21 cellular contexts compared by ENCODE assay signal in genomic region chr6:158545043-158545966, GRCh38. TPM values are rescaled to one million over a fixed set of nuclear protein-coding genes. Genes with fewer than 3 reads are reported as not detected.
DNase-seq lines count a peak whose midpoint lies in the region; ATAC-seq and TF ChIP-seq lines count a peak whose summit lies in the region.
"Had no signal": no experiment of that assay in that cellular context is flagged by ENCODE, and none has a peak within 500 bp of the region (broad histone marks: within the 10 kb centered on the region; RNA-seq: fewer than 3 reads in every experiment).

No MANE protein-coding gene starts in this region.

- H3K9ac ChIP-seq in IMR-90 (ENCODE audit: low read depth, low read length) = no peak overlapping the region
- H3K9ac ChIP-seq: BLaER1 had no signal

- in situ Hi-C loops in IMR-90 (cut with MboI; ENCODE audit: low sequenced_read_pairs) = no loop called here

- CTCF ChIA-PET in IMR-90 (lab: Yijun Ruan, JAX) = no interaction called here

- no peak overlapping the region for H2BK20ac ChIP-seq in IMR-90 (ENCODE audit: low read depth, low read length)

- no peak overlapping the region for H3K56ac ChIP-seq in IMR-90 (ENCODE audit: extremely low read depth, insufficient read depth, low read length)

- POLR2A ChIA-PET in IMR-90 (lab: Charles Lee; ENCODE audit: unreplicated experiment) = no interaction called here

- H3K36me3 ChIP-seq in IMR-90 (ENCODE audit: control insufficient read depth, insufficient read depth, low read length) = no peaks in the 10 kb centered on the region
- no peaks in the 10 kb centered on the region for H3K36me3 ChIP-seq in upper lobe of left lung
- no peaks in the 10 kb centered on the region for H3K36me3 ChIP-seq in gastroesophageal sphincter
- H3K36me3 ChIP-seq: BLaER1 had no signal

- no peak overlapping the region for H2AK5ac ChIP-seq in IMR-90 (ENCODE audit: low read depth, low read length)

- intact Hi-C loops in IMR-90 (cut with micrococcal nuclease) = no loop called here

- no peaks in the 10 kb centered on the region for H4K20me1 ChIP-seq in IMR-90 (ENCODE audit: insufficient read depth, low read length)
- H4K20me1 ChIP-seq: BLaER1 had no signal

- no peak overlapping the region for H4K91ac ChIP-seq in IMR-90 (ENCODE audit: insufficient read depth, low read depth, low read length)

- no peak overlapping the region for H2BK120ac ChIP-seq in IMR-90 (ENCODE audit: low read depth, low read length)

- no peak overlapping the region for H4K5ac ChIP-seq in IMR-90 (ENCODE audit: low read depth, low read length)

- H3K4me2 ChIP-seq in IMR-90 (ENCODE audit: low read depth, low read length) = no peak overlapping the region
- H3K4me2 ChIP-seq: A549, BLaER1 had no signal

- ATAC-seq in IMR-90 (ENCODE audit: low read depth) (no peak), upper lobe of left lung (ENCODE audit: low FRiP score in 2 of 2) (no peak), gastroesophageal sphincter (no peak)
- ATAC-seq: A549, HCT116 had no signal

- TF ChIP-seq EP300 in upper lobe of left lung (IDR thresholded peaks at IDR 0.05) = no peak
- no peak for TF ChIP-seq EP300 in gastroesophageal sphincter (IDR thresholded peaks at IDR 0.05)

- no peak overlapping the region for H3K27ac ChIP-seq in IMR-90 (ENCODE audit: insufficient read depth, low read length)
- H3K27ac ChIP-seq in caudate nucleus (ENCODE audit: low read depth, low read length) = peak overlapping the region; percentile 59
- H3K27ac ChIP-seq in upper lobe of left lung = no peak overlapping the region
- no peak overlapping the region for H3K27ac ChIP-seq in gastroesophageal sphincter
- H3K27ac ChIP-seq: A549, BLaER1, HL-60 had no signal

- H3K4me1 ChIP-seq in IMR-90 (ENCODE audit: control insufficient read depth, insufficient read depth, low read length) = no peaks in the 10 kb centered on the region
- H3K4me1 ChIP-seq in upper lobe of left lung = no peaks in the 10 kb centered on the region
- H3K4me1 ChIP-seq in gastroesophageal sphincter = no peaks in the 10 kb centered on the region
- H3K4me1 ChIP-seq: A549, BLaER1 had no signal

- no peaks in the 10 kb centered on the region for H3K9me1 ChIP-seq in IMR-90 (ENCODE audit: insufficient read depth, low read length)

- no peak for TF ChIP-seq CTCF in IMR-90 (conservative IDR thresholded peaks at IDR 0.05; ENCODE audit: low read depth, low read length)
- no peak for TF ChIP-seq CTCF in upper lobe of left lung (IDR thresholded peaks at IDR 0.05)
- TF ChIP-seq CTCF in gastroesophageal sphincter (IDR thresholded peaks at IDR 0.05) = no peak

- H3K4ac ChIP-seq in IMR-90 (ENCODE audit: low read depth, low read length) = no peak overlapping the region

- DNase-seq in IMR-90 = no peak
- DNase-seq in caudate nucleus (lab: John Stamatoyannopoulos, UW) = peak in 18 of 61 donors; percentile 9 to 63 (median 29)
- peak; percentile 79 for DNase-seq in mesenteric fat pad (ENCODE audit: low spot score)
- peak; percentile 7 to 58 for DNase-seq in upper lobe of left lung
- no peak for DNase-seq in AG08395 (ENCODE audit: low spot score)
- no peak for DNase-seq in NCI-H187 (lab: John Stamatoyannopoulos, UW)
- DNase-seq: CD4-positive, alpha-beta T cell; COR-L47; DMS79; NCI-H1105; NCI-H146; NCI-H2029 treated with DMSO at 0.1 percent for 48 hours; NCI-H345; NCI-H524; NCI-H774; SIG-M5 had no signal

- no peak overlapping the region for H2AK9ac ChIP-seq in IMR-90 (replicated peaks; ENCODE audit: low read depth, low read length, poor library complexity)

- no peak overlapping the region for H3K18ac ChIP-seq in IMR-90 (ENCODE audit: low read depth, low read length)

- H3K9me3 ChIP-seq in IMR-90 (ENCODE audit: control insufficient read depth, insufficient read depth, low read length) = no peaks in the 10 kb centered on the region
- H3K9me3 ChIP-seq in upper lobe of left lung = no peaks in the 10 kb centered on the region
- no peaks in the 10 kb centered on the region for H3K9me3 ChIP-seq in gastroesophageal sphincter
- H3K9me3 ChIP-seq: A549, BLaER1 had no signal

- no peak overlapping the region for H3K23ac ChIP-seq in IMR-90 (ENCODE audit: low read depth, low read length)

- dilution Hi-C loops in IMR-90 (cut with HindIII; ENCODE audit: low sequenced_read_pairs, unreplicated experiment) = no loop called here

- TF ChIP-seq RAD21 in IMR-90 (IDR thresholded peaks at IDR 0.05; ENCODE audit: low read length) = no peak

- no peaks in the 10 kb centered on the region for H3K79me1 ChIP-seq in IMR-90 (ENCODE audit: low read depth in 1 of 2, low read length in 2 of 2)

- no peak overlapping the region for H4K8ac ChIP-seq in IMR-90 (ENCODE audit: low read depth in 2 of 2, low read length in 2 of 2)

- WGBS in IMR-90 (ENCODE audit: extremely low coverage in 2 of 2, insufficient read length in 1 of 2), 2 experiments = 71% methylated on average over 8 of the region's 30 CpGs; no CpG with 5 or more reads in 1 of the 2 experiments
- 80 to 81% methylated on average over 28 to 30 of the region's 30 CpGs for WGBS in upper lobe of left lung, 2 donors
- WGBS in gastroesophageal sphincter (ENCODE audit: low coverage in 1 of 2), 2 donors = 74 to 90% methylated on average over 4 to 20 of the region's 30 CpGs

- H3K4me3 ChIP-seq in IMR-90 (ENCODE audit: insufficient read depth, low read depth, low read length) (no peak overlapping the region), upper lobe of left lung (no peak overlapping the region), gastroesophageal sphincter (no peak overlapping the region)
- H3K4me3 ChIP-seq: A549, BLaER1 had no signal

- H3K27me3 ChIP-seq in IMR-90 (ENCODE audit: control insufficient read depth, insufficient read depth, low read length) = peaks cover 18% of the 10 kb centered on the region
- no peaks in the 10 kb centered on the region for H3K27me3 ChIP-seq in upper lobe of left lung
- H3K27me3 ChIP-seq in gastroesophageal sphincter = peaks cover 29% of the 10 kb centered on the region
- H3K27me3 ChIP-seq: BLaER1 had no signal

- H2AFZ ChIP-seq in IMR-90 (replicated peaks; ENCODE audit: low read length, poor library complexity) = peak overlapping the region; percentile 3

- BruUV-seq in IMR-90 (replicated peaks; lab: Mats Ljungman, UMichigan) = no TSS peak

- TF ChIP-seq POLR2A in IMR-90 (IDR thresholded peaks at IDR 0.05; ENCODE audit: low read depth, low read length) (no peak), upper lobe of left lung (IDR thresholded peaks at IDR 0.05) (no peak), gastroesophageal sphincter (IDR thresholded peaks at IDR 0.05) (no peak)

- H2BK5ac ChIP-seq in IMR-90 (ENCODE audit: low read depth, low read length, poor library complexity, severe bottlenecking) = no peak overlapping the region

- H3K14ac ChIP-seq in IMR-90 (replicated peaks; ENCODE audit: low read depth, low read length) = no peak overlapping the region

- no peak overlapping the region for H2BK15ac ChIP-seq in IMR-90 (ENCODE audit: low read depth, low read length)

TF ChIP-seq in IMR-90, 13 proteins besides CTCF, POLR2A, EP300 and RAD21:
- TF ChIP-seq NFE2L2 (IDR thresholded peaks at IDR 0.05; ENCODE audit: low read depth, low read length) (no peak), SMC3 (IDR thresholded peaks at IDR 0.05; ENCODE audit: low read depth, low read length) (no peak), CHD1 (IDR thresholded peaks at IDR 0.05; ENCODE audit: low read depth, low read length) (no peak), FOS (IDR thresholded peaks at IDR 0.05; ENCODE audit: low read depth, low read length) (no peak), RCOR1 (IDR thresholded peaks at IDR 0.05; ENCODE audit: insufficient replicate concordance, low read length) (no peak), RFX5 (IDR thresholded peaks at IDR 0.05; ENCODE audit: low read depth, low read length) (no peak), ELK1 (IDR thresholded peaks at IDR 0.05; ENCODE audit: borderline replicate concordance, low read depth, low read length) (no peak), BHLHE40 (IDR thresholded peaks at IDR 0.05; ENCODE audit: low read depth, low read length) (no peak), MAFK (IDR thresholded peaks at IDR 0.05; ENCODE audit: low read depth, low read length) (no peak), CEBPB (IDR thresholded peaks at IDR 0.05; ENCODE audit: low read depth, low read length) (no peak), MAZ (IDR thresholded peaks at IDR 0.05; ENCODE audit: borderline replicate concordance, low read depth, low read length) (no peak), USF2 (IDR thresholded peaks at IDR 0.05; ENCODE audit: low read depth, low read length) (no peak), MXI1 (IDR thresholded peaks at IDR 0.05; ENCODE audit: borderline replicate concordance, low read depth, low read length) (no peak)

RNA-seq across cellular contexts. Expression of gene TMEM181, which starts 14.6 kb away (rescaled TPM):
- 27.8 and 40.0 TPM in 2 replicates for total RNA-seq in IMR-90 (2012; rRNA removed)
- 16.8 and 22.8 TPM in 2 replicates for polyA plus RNA-seq in IMR-90 (2012; rRNA removed)
- 6.0 and 9.4 TPM in 2 replicates for polyA plus RNA-seq in IMR-90 (2012; cell fraction: cytosol; rRNA removed)
- 4.9 and 22.2 TPM in 2 replicates for polyA plus RNA-seq in IMR-90 (2012; cell fraction: nucleus; rRNA removed; ENCODE audit: low replicate concordance)
- total RNA-seq in mesenteric fat pad = 27.3 TPM
- 10 to 100 TPM; 11.5 to 27.6 (median 18.9) TPM for total RNA-seq in upper lobe of left lung
- 10 to 100 TPM; 26.8 to 38.3 (median 29.3) TPM for total RNA-seq in gastroesophageal sphincter

Comparison
In these comparisons a context has a peak if more than half of its experiments do, and no peak if none do; other contexts are left out.
1. DNase-seq: peak in mesenteric fat pad (single experiment) and upper lobe of left lung (2 of 2); none in IMR-90 (single experiment), AG08395 (single experiment) and NCI-H187 (0 of 2).